ENCODE assay signal across 20 cellular contexts in the genomic region with DNA sequence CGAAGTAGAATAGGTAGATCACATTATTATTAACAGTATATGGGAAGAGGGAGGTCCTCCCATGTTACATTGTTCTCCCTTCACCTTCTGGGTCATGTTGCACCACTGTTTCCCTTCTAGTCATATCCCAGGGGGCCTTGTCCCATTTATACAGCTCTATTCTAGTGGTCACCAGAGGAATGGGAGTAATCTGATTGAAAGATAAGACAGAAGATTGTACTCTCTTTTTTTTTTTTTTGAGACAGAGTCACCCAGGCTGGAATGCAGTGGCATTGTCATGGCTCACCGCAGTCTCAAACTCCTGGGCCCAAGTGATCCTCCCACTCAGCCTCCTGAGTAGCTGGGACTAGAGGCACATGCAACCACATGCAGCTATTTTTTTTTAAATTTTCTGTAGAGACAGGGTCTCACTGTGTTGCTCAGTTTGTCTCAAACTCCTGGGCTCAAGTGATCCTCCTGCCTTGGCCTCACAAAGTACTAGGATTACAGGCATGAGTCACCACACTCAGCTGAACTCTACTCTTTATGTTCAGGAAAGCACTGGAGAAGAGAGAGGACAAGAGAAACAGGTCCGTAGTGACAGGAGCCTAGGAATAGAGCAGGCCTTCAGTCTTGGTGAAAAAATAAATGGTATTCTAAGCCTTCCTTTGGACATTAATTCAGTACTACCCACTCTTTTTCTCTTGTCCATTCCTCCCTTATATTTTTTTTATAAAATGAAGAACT.
"Had no signal": no experiment of that assay in that cellular context is flagged by ENCODE, and none has a peak within 500 bp of the region (broad histone marks: within the 10 kb centered on the region; RNA-seq: fewer than 3 reads in every experiment).

No MANE protein-coding gene starts in this region.

- H3K4me3 Mint-ChIP-seq: activated CD4-positive, alpha-beta T cell treated with anti-CD3 and anti-CD28 coated beads, Interleukin-2, amount 10 ng/mL, durations not matched to agents 24 days and 14 days; activated naive CD8-positive, alpha-beta T cell; T-helper 2 cell treated with Interferon-gamma antibody and Interleukin-4, amounts not matched to agents 5 μg/mL and 100 μg/mL, for 36 hours; type B pancreatic cell had no signal

- H3K27me3 ChIP-seq: breast epithelium, gastrocnemius medialis, heart left ventricle had no signal

- H3K27ac ChIP-seq: breast epithelium, gastrocnemius medialis, heart left ventricle, skin epidermis had no signal

- H3K27me3 Mint-ChIP-seq: activated CD4-positive, alpha-beta T cell treated with anti-CD3 and anti-CD28 coated beads, Interleukin-2, amount 10 ng/mL, durations not matched to agents 24 days and 14 days; activated naive CD8-positive, alpha-beta T cell; naive thymus-derived CD4-positive, alpha-beta T cell; type B pancreatic cell had no signal

- H3K9me3 Mint-ChIP-seq: type B pancreatic cell had no signal

- H3K27ac Mint-ChIP-seq: activated CD4-positive, alpha-beta T cell treated with anti-CD3 and anti-CD28 coated beads, Interleukin-2, amount 10 ng/mL, durations not matched to agents 24 days and 14 days; activated naive CD8-positive, alpha-beta T cell; naive thymus-derived CD4-positive, alpha-beta T cell; T-helper 2 cell treated with Interferon-gamma antibody and Interleukin-4, amounts not matched to agents 5 μg/mL and 100 μg/mL, for 36 hours; type B pancreatic cell had no signal

- H3K4me1 ChIP-seq: breast epithelium had no signal

- H3K4me3 ChIP-seq: breast epithelium, gastrocnemius medialis, heart left ventricle, mucosa of descending colon, skin epidermis had no signal

- DNase-seq: activated CD4-positive, alpha-beta T cell treated with anti-CD3 and anti-CD28 coated beads, Interleukin-2, amount 10 ng/mL, durations not matched to agents 24 days and 14 days; activated CD4-positive, CD25-positive, alpha-beta regulatory T cell; activated CD8-positive, alpha-beta memory T cell treated with anti-CD3 and anti-CD28 coated beads for 24 hours; activated gamma-delta T cell treated with Interleukin-2 at 50 U/mL for 16 hours; dermis blood vessel endothelial cell; erythroblast; gastrocnemius medialis; heart left ventricle; mucosa of descending colon; naive thymus-derived CD4-positive, alpha-beta T cell; nucleus accumbens; posterior cingulate gyrus; retina; stimulated activated CD4-positive, alpha-beta T cell treated with anti-CD3 and anti-CD28 coated beads, Interleukin-4, amount 100 ng/mL, for 4 hours; stimulated activated naive CD8-positive, alpha-beta T cell treated with anti-CD3 and anti-CD28 coated beads, Interleukin-15, Interleukin-2, amounts not matched to agents 100 U/mL and 50 U/mL, for 24 hours had no signal
